In genomic region chr12:108143144-108143543, GRCh38 we compare ENCODE assay signal across 33 cellular contexts. TPM values are rescaled to one million over a fixed set of nuclear protein-coding genes. Genes with fewer than 3 reads are reported as not detected.
"Had no signal": no experiment of that assay in that cellular context is flagged by ENCODE, and none has a peak within 500 bp of the region (broad histone marks: within the 10 kb centered on the region; RNA-seq: fewer than 3 reads in every experiment).

No MANE protein-coding gene starts in this region.

- H3K36me3 Mint-ChIP-seq: activated naive CD4-positive, alpha-beta T cell treated with anti-CD3 and anti-CD28 coated beads, Interleukin-2, amount 10 ng/mL, durations not matched to agents 7 days and 5 days; activated naive CD8-positive, alpha-beta T cell; T-cell had no signal

- H3K9me3 Mint-ChIP-seq: activated CD4-positive, alpha-beta memory T cell treated with anti-CD3 and anti-CD28 coated beads, Interleukin-2, amount 10 ng/mL, durations not matched to agents 7 days and 5 days; activated CD4-positive, alpha-beta T cell treated with anti-CD3 and anti-CD28 coated beads, Interleukin-2, amount 10 ng/mL, durations not matched to agents 7 days and 5 days; activated naive CD4-positive, alpha-beta T cell treated with anti-CD3 and anti-CD28 coated beads, Interleukin-2, amount 10 ng/mL, durations not matched to agents 7 days and 5 days; activated T-cell treated with anti-CD3 and anti-CD28 coated beads, Interleukin-2, amount 50 U/mL, for 24 hours; activated T-cell treated with anti-CD3 and anti-CD28 coated beads, Interleukin-2, amount 50 U/mL, for 72 hours; central memory CD8-positive, alpha-beta T cell; dendritic cell treated with granulocyte-macrophage colony-stimulating factor and Interleukin-4, amounts not matched to agents 40 ng/mL and 50 ng/mL, for 4 days; endodermal cell; T-cell; T-helper 1 cell treated with Interleukin-12 subunit alpha and Interleukin-12 subunit beta and Interleukin-4 antibody, amounts not matched to agents 30 μg/mL and 1 μg/mL, for 36 hours; T-helper 2 cell treated with Interferon-gamma antibody and Interleukin-4, amounts not matched to agents 5 μg/mL and 100 μg/mL, for 36 hours had no signal

- H3K27me3 ChIP-seq: brain microvascular endothelial cell, dorsolateral prefrontal cortex had no signal

- H3K27ac Mint-ChIP-seq: activated CD4-positive, alpha-beta memory T cell treated with anti-CD3 and anti-CD28 coated beads, Interleukin-2, amount 10 ng/mL, durations not matched to agents 7 days and 5 days; activated CD4-positive, alpha-beta T cell treated with anti-CD3 and anti-CD28 coated beads, Interleukin-2, amount 10 ng/mL, durations not matched to agents 7 days and 5 days; activated naive CD4-positive, alpha-beta T cell treated with anti-CD3 and anti-CD28 coated beads, Interleukin-2, amount 10 ng/mL, durations not matched to agents 7 days and 5 days; activated naive CD8-positive, alpha-beta T cell; activated T-cell treated with anti-CD3 and anti-CD28 coated beads, Interleukin-2, amount 50 U/mL, for 24 hours; activated T-cell treated with anti-CD3 and anti-CD28 coated beads, Interleukin-2, amount 50 U/mL, for 72 hours; dendritic cell treated with granulocyte-macrophage colony-stimulating factor and Interleukin-4, amounts not matched to agents 40 ng/mL and 50 ng/mL, for 4 days; endodermal cell; T-cell; T-helper 1 cell treated with Interleukin-12 subunit alpha and Interleukin-12 subunit beta and Interleukin-4 antibody, amounts not matched to agents 30 μg/mL and 1 μg/mL, for 36 hours; T-helper 2 cell treated with Interferon-gamma antibody and Interleukin-4, amounts not matched to agents 5 μg/mL and 100 μg/mL, for 36 hours had no signal

- H3K27ac ChIP-seq: brain microvascular endothelial cell, coronary artery, heart right ventricle, WERI-Rb-1 had no signal

- H3K9me3 ChIP-seq: heart right ventricle had no signal

- H3K36me3 ChIP-seq: brain microvascular endothelial cell, heart right ventricle, WERI-Rb-1 had no signal

- H3K4me3 ChIP-seq: coronary artery, dorsolateral prefrontal cortex, heart right ventricle had no signal

- H3K4me1 Mint-ChIP-seq: activated CD4-positive, alpha-beta memory T cell treated with anti-CD3 and anti-CD28 coated beads, Interleukin-2, amount 10 ng/mL, durations not matched to agents 7 days and 5 days; activated CD4-positive, alpha-beta T cell treated with anti-CD3 and anti-CD28 coated beads, Interleukin-2, amount 10 ng/mL, durations not matched to agents 7 days and 5 days; activated naive CD4-positive, alpha-beta T cell treated with anti-CD3 and anti-CD28 coated beads, Interleukin-2, amount 10 ng/mL, durations not matched to agents 7 days and 5 days; central memory CD8-positive, alpha-beta T cell; T-cell had no signal

- DNase-seq: activated CD4-positive, alpha-beta memory T cell treated with anti-CD3 and anti-CD28 coated beads, Interleukin-2, amount 10 ng/mL, durations not matched to agents 7 days and 5 days; activated CD4-positive, alpha-beta T cell treated with anti-CD3 and anti-CD28 coated beads for 4 hours; activated CD4-positive, alpha-beta T cell treated with anti-CD3 and anti-CD28 coated beads, Interleukin-2, amount 10 ng/mL, durations not matched to agents 7 days and 5 days; activated CD4-positive, alpha-beta T cell treated with anti-CD3 and anti-CD28 coated beads, Interleukin-2, amount 50 U/mL, for 4 hours; activated CD4-positive, CD25-positive, alpha-beta regulatory T cell; activated CD4-positive, CD25-positive, alpha-beta regulatory T cell treated with anti-CD3 and anti-CD28 coated beads, Interleukin-2, amount 50 U/mL, for 72 hours; activated CD8-positive, alpha-beta memory T cell treated with anti-CD3 and anti-CD28 coated beads, Interleukin-2, amount 50 U/mL, for 48 hours; activated gamma-delta T cell; activated naive CD4-positive, alpha-beta T cell; activated naive CD4-positive, alpha-beta T cell treated with anti-CD3 and anti-CD28 coated beads, Interleukin-2, amount 10 ng/mL, durations not matched to agents 7 days and 5 days; activated T-cell treated with anti-CD3 and anti-CD28 coated beads for 4 hours; activated T-cell treated with anti-CD3 and anti-CD28 coated beads, Interleukin-2, amount 50 U/mL, for 24 hours; activated T-cell treated with anti-CD3 and anti-CD28 coated beads, Interleukin-2, amount 50 U/mL, for 72 hours; amniotic stem cell; anterior cingulate cortex; brain microvascular endothelial cell; dorsolateral prefrontal cortex; effector memory CD4-positive, alpha-beta T cell; foreskin fibroblast; glutamatergic neuron; heart right ventricle; T-cell; T1000; WERI-Rb-1 had no signal

- H3K4me3 Mint-ChIP-seq: activated CD4-positive, alpha-beta memory T cell treated with anti-CD3 and anti-CD28 coated beads, Interleukin-2, amount 10 ng/mL, durations not matched to agents 7 days and 5 days; activated CD4-positive, alpha-beta T cell treated with anti-CD3 and anti-CD28 coated beads, Interleukin-2, amount 10 ng/mL, durations not matched to agents 7 days and 5 days; activated naive CD4-positive, alpha-beta T cell treated with anti-CD3 and anti-CD28 coated beads, Interleukin-2, amount 10 ng/mL, durations not matched to agents 7 days and 5 days; activated naive CD8-positive, alpha-beta T cell; activated T-cell treated with anti-CD3 and anti-CD28 coated beads, Interleukin-2, amount 50 U/mL, for 24 hours; activated T-cell treated with anti-CD3 and anti-CD28 coated beads, Interleukin-2, amount 50 U/mL, for 72 hours; central memory CD8-positive, alpha-beta T cell; dendritic cell treated with granulocyte-macrophage colony-stimulating factor and Interleukin-4, amounts not matched to agents 40 ng/mL and 50 ng/mL, for 4 days; endodermal cell; T-cell; T-helper 1 cell treated with Interleukin-12 subunit alpha and Interleukin-12 subunit beta and Interleukin-4 antibody, amounts not matched to agents 30 μg/mL and 1 μg/mL, for 36 hours; T-helper 2 cell treated with Interferon-gamma antibody and Interleukin-4, amounts not matched to agents 5 μg/mL and 100 μg/mL, for 36 hours had no signal

RNA-seq across cellular contexts. Expression of gene WSCD2, which starts 14.1 kb away (rescaled TPM):
- total RNA-seq: activated CD4-positive, alpha-beta memory T cell treated with anti-CD3 and anti-CD28 coated beads, Interleukin-2, amount 10 ng/mL, durations not matched to agents 7 days and 5 days; activated CD4-positive, alpha-beta T cell treated with anti-CD3 and anti-CD28 coated beads, Interleukin-2, amount 10 ng/mL, durations not matched to agents 7 days and 5 days; activated T-cell treated with anti-CD3 and anti-CD28 coated beads, Interleukin-2, amount 50 U/mL, for 72 hours; bronchial epithelial cell; epithelial cell of proximal tubule had no signal
